10 cellular contexts compared by ENCODE assay signal in genomic region chr16:67396775-67397450, GRCh38. TPM values are rescaled to one million over a fixed set of nuclear protein-coding genes. Genes with fewer than 3 reads are reported as not detected.
DNase-seq lines count a peak whose midpoint lies in the region; ATAC-seq and TF ChIP-seq lines count a peak whose summit lies in the region.
"Had no signal": no experiment of that assay in that cellular context is flagged by ENCODE, and none has a peak within 500 bp of the region (broad histone marks: within the 10 kb centered on the region; RNA-seq: fewer than 3 reads in every experiment).

No MANE protein-coding gene starts in this region.

- TF ChIP-seq CTCF in dorsolateral prefrontal cortex (IDR thresholded peaks at IDR 0.05 in 54 of 56, conservative IDR thresholded peaks at IDR 0.05 in 2 of 56; ENCODE audit: low read depth in 1 of 56, partially characterized antibody in 56 of 56), result no peak

- peaks cover 59% of the 10 kb centered on the region for H3K27me3 ChIP-seq in NT2/D1 (ENCODE audit: insufficient read depth, insufficient read length)
- H3K27me3 ChIP-seq in dorsolateral prefrontal cortex, result peaks cover 0 to 7% (median 0%) of the 10 kb centered on the region in 45 donors
- peaks cover 0 to 8% of the 10 kb centered on the region in 2 donors for H3K27me3 ChIP-seq in stomach smooth muscle (ENCODE audit: control insufficient read depth in 1 of 2, insufficient read depth in 2 of 2, low read length in 2 of 2)

- H3K9me3 ChIP-seq in NT2/D1 (ENCODE audit: insufficient read depth, low read length) (no peaks in the 10 kb centered on the region), mesodermal cell (ENCODE audit: control insufficient read depth, low read length) (no peaks in the 10 kb centered on the region), stomach smooth muscle (ENCODE audit: control insufficient read depth in 2 of 2, low read length in 2 of 2) (no peaks in the 10 kb centered on the region)

- H3K4me3 ChIP-seq in NT2/D1 (ENCODE audit: insufficient read length, low read depth) (peak overlapping the region; percentile 4), dorsolateral prefrontal cortex (peak overlapping the region in 2 of 59 donors; percentile 3 to 10), mesodermal cell (ENCODE audit: extremely low read depth, insufficient read depth, low read length, poor library complexity, severe bottlenecking) (no peak overlapping the region), stomach smooth muscle (ENCODE audit: low read length in 2 of 2) (peak overlapping the region in 1 of 2 donors; percentile 29)

- 85 to 89% methylated on average over 9 to 10 of the region's 11 CpGs for WGBS in mesodermal cell (ENCODE audit: insufficient coverage in 2 of 2), 2 experiments

- peaks cover 52% of the 10 kb centered on the region for H3K4me1 ChIP-seq in NT2/D1 (ENCODE audit: insufficient read depth, insufficient read length)
- peaks cover 29% of the 10 kb centered on the region for H3K4me1 ChIP-seq in mesodermal cell (ENCODE audit: control insufficient read depth, insufficient read depth, low read length, poor library complexity, severe bottlenecking)
- H3K4me1 ChIP-seq in stomach smooth muscle (ENCODE audit: control insufficient read depth, insufficient read depth, low read length), result peaks cover 63% of the 10 kb centered on the region

- intact Hi-C loops in dorsolateral prefrontal cortex (cut with DNase I), result loop anchor here in 1 of 2 donors (5.0 kb wide), 1 partner anchor 35 kb away; no protein-coding TSS in a partner anchor

- H3K36me3 ChIP-seq in NT2/D1 (ENCODE audit: insufficient read depth, insufficient read length, low read length) (no peaks in the 10 kb centered on the region), mesodermal cell (ENCODE audit: control insufficient read depth, insufficient read depth, low read length) (no peaks in the 10 kb centered on the region), stomach smooth muscle (ENCODE audit: control insufficient read depth in 2 of 2, insufficient read depth in 2 of 2, low read length in 2 of 2) (no peaks in the 10 kb centered on the region)

- H3K27ac ChIP-seq in dorsolateral prefrontal cortex, result peak overlapping the region in 33 of 59 donors; percentile 9 to 69 (median 46)
- peak overlapping the region; percentile 73 for H3K27ac ChIP-seq in mesodermal cell (ENCODE audit: low read depth, low read length, severe bottlenecking)
- peak overlapping the region; percentile 53 for H3K27ac ChIP-seq in stomach smooth muscle (ENCODE audit: low read length)

- H3K9ac ChIP-seq in NT2/D1 (ENCODE audit: insufficient read length, low read depth), result peak overlapping the region; percentile 57
- peak overlapping the region in 1 of 2 donors; percentile 42 for H3K9ac ChIP-seq in stomach smooth muscle (ENCODE audit: low read length in 2 of 2)

- ATAC-seq in GM21786 (IDR thresholded peaks at IDR 0.05; ENCODE audit: unreplicated experiment) (no peak), GM21737 (IDR thresholded peaks at IDR 0.05; ENCODE audit: unreplicated experiment) (no peak), HG02798 (IDR thresholded peaks at IDR 0.05; ENCODE audit: poor library complexity, unreplicated experiment) (no peak)
- ATAC-seq: activated naive CD4-positive, alpha-beta T cell treated with anti-CD3 and anti-CD28 coated beads, Interleukin-2, amount 50 U/mL, for 72 hours had no signal

- DNase-seq in NT2/D1 (ENCODE audit: low read depth, low spot score) (no peak), dorsolateral prefrontal cortex (no peak)
- DNase-seq: activated CD4-positive, alpha-beta T cell treated with anti-CD3 and anti-CD28 coated beads, Interleukin-2, amount 50 U/mL, for 48 hours; effector CD4-positive, alpha-beta T cell had no signal

RNA-seq across cellular contexts. Expression of gene TPPP3, which starts 3.6 kb away (rescaled TPM):
- 100 to 1,000 TPM in 32 of 120 experiments, 10 to 100 TPM in 88; 25.3 to 256 (median 73.1) TPM for total RNA-seq in dorsolateral prefrontal cortex
- polyA plus RNA-seq in mesodermal cell (2013, experiment 1 of 2), result 12.8 TPM
- 7.7 TPM for polyA plus RNA-seq in mesodermal cell (2013, experiment 2 of 2)
- total RNA-seq: activated naive CD4-positive, alpha-beta T cell treated with anti-CD3 and anti-CD28 coated beads, Interleukin-2, amount 50 U/mL, for 72 hours had no signal

RNA-seq across cellular contexts. Expression of gene ZDHHC1, which starts 19.4 kb away (rescaled TPM):
- 10 to 100 TPM in 81 of 120 experiments, 1 to 10 TPM in 39; 5.3 to 22.6 (median 11.7) TPM for total RNA-seq in dorsolateral prefrontal cortex
- 6.4 TPM for polyA plus RNA-seq in mesodermal cell (2013, experiment 1 of 2)
- 4.2 TPM for polyA plus RNA-seq in mesodermal cell (2013, experiment 2 of 2)

RNA-seq across cellular contexts. Expression of gene HSD11B2, which starts 34.0 kb away (rescaled TPM):
- total RNA-seq in dorsolateral prefrontal cortex, result 10 to 100 TPM in 24 of 120 experiments, 1 to 10 TPM in 89, under 1 TPM in 7; 0.58 to 24.5 (median 6.2) TPM
- 1.7 TPM for polyA plus RNA-seq in mesodermal cell (2013, experiment 1 of 2)
- polyA plus RNA-seq in mesodermal cell (2013, experiment 2 of 2), result 0.81 TPM
